1 cellular context compared by ENCODE assay signal in genomic region chr19:48872182-48872883, GRCh38.
TF ChIP-seq lines count a peak whose summit lies in the region.

TSS of gene PPP1R15A (plus strand) at chr19:48872421. CDS start at chr19:48873234, 813 bp downstream.

TF ChIP-seq in K562, 482 proteins besides CTCF, POLR2A, EP300 and RAD21 (continued from another document and continues in another):
- peak; percentile 93 for TF ChIP-seq ZNF609 (CRISPR knock-in tag; IDR thresholded peaks at IDR 0.05; ENCODE audit: borderline replicate concordance)
- no peak for TF ChIP-seq GATAD2B (IDR thresholded peaks at IDR 0.05; ENCODE audit: borderline replicate concordance)
- TF ChIP-seq DEAF1 (CRISPR knock-in tag; IDR thresholded peaks at IDR 0.05): no peak
- TF ChIP-seq IRF1 (CRISPR knock-in tag; IDR thresholded peaks at IDR 0.05; ENCODE audit: borderline replicate concordance): peak; percentile 43; the same call in 1 of the 2 replicates
- TF ChIP-seq USF1 (CRISPR knock-in tag; IDR thresholded peaks at IDR 0.05): peak; percentile 46; the same call in 1 of the 2 replicates
- TF ChIP-seq HMG20A (CRISPR knock-in tag; conservative IDR thresholded peaks at IDR 0.05): no peak
- TF ChIP-seq MAFK (IDR thresholded peaks at IDR 0.05; ENCODE audit: low read length): peak; percentile 73; the same call in 1 of the 2 replicates
- peak; percentile 15 for TF ChIP-seq ZFP36 (IDR thresholded peaks at IDR 0.05; ENCODE audit: low read depth, low read length, partially characterized antibody)
- no peak; the same call in 1 of the 2 replicates for TF ChIP-seq CREB3L1 (IDR thresholded peaks at IDR 0.05; ENCODE audit: borderline replicate concordance, low read depth)
- TF ChIP-seq CBX2 (IDR thresholded peaks at IDR 0.05; ENCODE audit: insufficient read depth, low read length, poor library complexity, severe bottlenecking): no peak
- TF ChIP-seq STAT6 (CRISPR knock-in tag; IDR thresholded peaks at IDR 0.05): peak; percentile 73; the same call in 1 of the 2 replicates
- TF ChIP-seq ZNF324 (CRISPR knock-in tag; IDR thresholded peaks at IDR 0.05): no peak
- TF ChIP-seq NR3C1 (CRISPR knock-in tag; IDR thresholded peaks at IDR 0.05): no peak
- TF ChIP-seq KAT7 (CRISPR knock-in tag; IDR thresholded peaks at IDR 0.05; ENCODE audit: borderline replicate concordance): peak; percentile 97; the same call in 1 of the 2 replicates
- TF ChIP-seq HMGN3 (IDR thresholded peaks at IDR 0.05; ENCODE audit: borderline replicate concordance, extremely low read depth, insufficient read length, low read depth, low read length): peak; percentile 55
- TF ChIP-seq ZNF263 (CRISPR knock-in tag; IDR thresholded peaks at IDR 0.05; ENCODE audit: borderline replicate concordance): no peak; the same call in none of the 2 replicates
- peak; percentile 78 for TF ChIP-seq NEUROD1 (IDR thresholded peaks at IDR 0.05; ENCODE audit: borderline replicate concordance, low read depth, low read length, partially characterized antibody)
- no peak for TF ChIP-seq ZNF408 (CRISPR knock-in tag; IDR thresholded peaks at IDR 0.05; ENCODE audit: low read depth)
- no peak for TF ChIP-seq ZNF431 (CRISPR knock-in tag; IDR thresholded peaks at IDR 0.05)
- TF ChIP-seq TBL1XR1 (IDR thresholded peaks at IDR 0.05; ENCODE audit: low read length in 2 of 2): peak in 1 of 2 experiments; percentile 83; a peak in 2 of 4 replicates
- no peak for TF ChIP-seq ZNF407 (IDR thresholded peaks at IDR 0.05; ENCODE audit: low read depth)
- peak; percentile 68 for TF ChIP-seq TCF3 (CRISPR knock-in tag; IDR thresholded peaks at IDR 0.05)
- TF ChIP-seq CREBBP (IDR thresholded peaks at IDR 0.05; ENCODE audit: low read depth, low read length): no peak
- no peak for TF ChIP-seq NFYB (IDR thresholded peaks at IDR 0.05; ENCODE audit: extremely low read depth, insufficient read length)
- TF ChIP-seq TCFL5 (CRISPR knock-in tag; conservative IDR thresholded peaks at IDR 0.05): no peak
- no peak for TF ChIP-seq FUS (optimal IDR thresholded peaks at IDR 0.05; ENCODE audit: low read depth, low read length)
- TF ChIP-seq TEAD1 (CRISPR knock-in tag; IDR thresholded peaks at IDR 0.05): peak; percentile 3 to 86; a peak in 2 of 4 replicates
- TF ChIP-seq ZNF12 (CRISPR knock-in tag; IDR thresholded peaks at IDR 0.05): peak; percentile 75; the same call in 1 of the 2 replicates
- TF ChIP-seq FOS (IDR thresholded peaks at IDR 0.05; ENCODE audit: extremely low read depth, insufficient read length): no peak
- TF ChIP-seq HLTF (IDR thresholded peaks at IDR 0.05): no peak
- peak; percentile 84 to 86 for TF ChIP-seq NONO (IDR thresholded peaks at IDR 0.05; ENCODE audit: low read depth in 2 of 2, low read length in 1 of 2)
